14 cellular contexts compared by ENCODE assay signal in genomic region chr10:99920901-99921300, GRCh38.
A peak's percentile ranks its signal among the peaks of the same experiment; 100 is the strongest.
DNase-seq lines count a peak whose midpoint lies in the region; ATAC-seq, FAIRE-seq and TF ChIP-seq lines count a peak whose summit lies in the region.
"Had no signal": no experiment of that assay in that cellular context is flagged by ENCODE, and none has a peak within 500 bp of the region (broad histone marks: within the 10 kb centered on the region; RNA-seq: fewer than 3 reads in every experiment).

No MANE protein-coding gene starts in this region.

- H3K27ac Mint-ChIP-seq in type B pancreatic cell, result peak overlapping the region; percentile 81
- H3K27ac Mint-ChIP-seq: activated naive CD4-positive, alpha-beta T cell treated with anti-CD3 and anti-CD28 coated beads, Interleukin-2, amount 50 U/mL, for 24 hours had no signal

- H3K9ac ChIP-seq in liver (ENCODE audit: low read depth in 1 of 2, low read length in 2 of 2) (no peak overlapping the region), HepG2 (ENCODE audit: insufficient read depth, low read depth, low read length) (no peak overlapping the region), kidney (ENCODE audit: low read length in 2 of 2) (no peak overlapping the region)

- H3K27me3 ChIP-seq in liver (ENCODE audit: control insufficient read depth in 4 of 4, insufficient read depth in 4 of 4, low read length in 3 of 4) (no peaks in the 10 kb centered on the region), HepG2 (ENCODE audit: control insufficient read depth in 1 of 2, insufficient read depth in 2 of 2, low read length in 2 of 2) (no peaks in the 10 kb centered on the region), bronchial epithelial cell (ENCODE audit: control insufficient read depth, insufficient read depth, low read length) (no peaks in the 10 kb centered on the region)
- H3K27me3 ChIP-seq: gastrocnemius medialis, upper lobe of right lung had no signal

- DNase-seq in HepG2 (ENCODE audit: low spot score) (no peak), bronchial epithelial cell (ENCODE audit: low read depth) (peak; percentile 88), kidney (no peak), type B pancreatic cell (ENCODE audit: extremely low spot score, unreplicated experiment) (no peak), NCI-H2029 treated with DMSO at 0.1 percent for 48 hours (lab: John Stamatoyannopoulos, UW) (no peak), DMS 273 (lab: John Stamatoyannopoulos, UW; ENCODE audit: unreplicated experiment) (no peak)
- DNase-seq: gastrocnemius medialis, Right ventricle myocardium superior, upper lobe of right lung had no signal

- no peak overlapping the region for H3K4me2 ChIP-seq in HepG2 (ENCODE audit: low read depth, low read length)
- H3K4me2 ChIP-seq: A549 had no signal

- TF ChIP-seq EP300 in HepG2 (IDR thresholded peaks at IDR 0.05; ENCODE audit: low read depth in 2 of 2, low read length in 2 of 2), result no peak
- no peak for TF ChIP-seq EP300 in HepG2 (CRISPR knock-in tag; IDR thresholded peaks at IDR 0.05; ENCODE audit: borderline replicate concordance)

- intact Hi-C loops in HepG2 (cut with micrococcal nuclease; ENCODE audit: unreplicated experiment) (no loop called here), kidney (cut with DNase I) (no loop called here)

- TF ChIP-seq CTCF in liver (IDR thresholded peaks at IDR 0.05; ENCODE audit: low read depth, low read length, missing input control) (no peak), HepG2 (CRISPR knock-in tag; IDR thresholded peaks at IDR 0.05) (no peak), bronchial epithelial cell (IDR thresholded peaks at IDR 0.05; ENCODE audit: insufficient read depth, low read length, severe bottlenecking) (no peak), kidney (IDR thresholded peaks at IDR 0.05; ENCODE audit: borderline replicate concordance, extremely low read depth, insufficient read depth) (no peak), type B pancreatic cell (conservative IDR thresholded peaks at IDR 0.05) (no peak)

- POLR2A ChIA-PET in HepG2 (lab: Yijun Ruan, JAX), result no interaction called here

- CTCF ChIA-PET in HepG2 (lab: Yijun Ruan, JAX; ENCODE audit: low intra/inter-chr PET ratio, low total read pairs), result no interaction called here

- no peak for ATAC-seq in HepG2
- no peak for ATAC-seq in HG03280 (IDR thresholded peaks at IDR 0.05; ENCODE audit: unreplicated experiment)
- ATAC-seq: A549, gastrocnemius medialis, upper lobe of right lung had no signal

- H3K27me3 Mint-ChIP-seq in type B pancreatic cell, result no peaks in the 10 kb centered on the region
- H3K27me3 Mint-ChIP-seq: activated naive CD4-positive, alpha-beta T cell treated with anti-CD3 and anti-CD28 coated beads, Interleukin-2, amount 50 U/mL, for 24 hours had no signal

- no peak overlapping the region for H3K4me3 Mint-ChIP-seq in type B pancreatic cell
- H3K4me3 Mint-ChIP-seq: activated naive CD4-positive, alpha-beta T cell treated with anti-CD3 and anti-CD28 coated beads, Interleukin-2, amount 50 U/mL, for 24 hours had no signal

- in situ Hi-C loops in HepG2 (cut with HindIII; ENCODE audit: extremely low pct_ligation_motif_present, low pct_unique_long_range_greater_than_20kb), result no loop called here

- H2AFZ ChIP-seq in HepG2 (ENCODE audit: low read length), result no peak overlapping the region

- peaks cover 40% of the 10 kb centered on the region for H3K4me1 Mint-ChIP-seq in type B pancreatic cell (ENCODE audit: unreplicated experiment)
- H3K4me1 Mint-ChIP-seq: activated naive CD4-positive, alpha-beta T cell treated with anti-CD3 and anti-CD28 coated beads, Interleukin-2, amount 50 U/mL, for 24 hours had no signal

- TF ChIP-seq POLR2A in HepG2 (IDR thresholded peaks at IDR 0.05; ENCODE audit: insufficient read depth in 1 of 2, low read depth in 2 of 2, low read length in 2 of 2), result no peak

- no peaks in the 10 kb centered on the region for H4K20me1 ChIP-seq in HepG2 (ENCODE audit: insufficient read depth, low read length)

- TF ChIP-seq RAD21 in liver (IDR thresholded peaks at IDR 0.05), result no peak
- TF ChIP-seq RAD21 in HepG2 (CRISPR knock-in tag; IDR thresholded peaks at IDR 0.05), result no peak

- peaks cover 19% of the 10 kb centered on the region for H3K36me3 Mint-ChIP-seq in type B pancreatic cell

- H3K36me3 ChIP-seq in liver (ENCODE audit: control insufficient read depth in 4 of 4, insufficient read depth in 3 of 4, low read depth in 1 of 4, low read length in 3 of 4), result no peaks in the 10 kb centered on the region
- H3K36me3 ChIP-seq in HepG2 (replicated peaks in 1 of 2; ENCODE audit: control insufficient read depth in 1 of 2, insufficient read depth in 2 of 2, low read length in 2 of 2), result 0 out of 5 replicates have a peak, but pooled peaks cover 3 to 7% of the 10 kb centered on the region in 2 experiments
- H3K36me3 ChIP-seq in bronchial epithelial cell (ENCODE audit: control insufficient read depth, insufficient read depth, low read length), result peaks cover 1% of the 10 kb centered on the region
- peaks cover 0 to 2% of the 10 kb centered on the region in 2 donors for H3K36me3 ChIP-seq in kidney (ENCODE audit: control insufficient read depth in 1 of 2, insufficient read depth in 2 of 2, low read length in 2 of 2)
- H3K36me3 ChIP-seq: gastrocnemius medialis, upper lobe of right lung had no signal

- no peaks in the 10 kb centered on the region for H3K9me3 Mint-ChIP-seq in type B pancreatic cell
- H3K9me3 Mint-ChIP-seq: activated naive CD4-positive, alpha-beta T cell treated with anti-CD3 and anti-CD28 coated beads, Interleukin-2, amount 50 U/mL, for 24 hours; neural crest cell had no signal

- H3K4me3 ChIP-seq in liver (ENCODE audit: low read depth in 1 of 3, low read length in 3 of 3), result no peak overlapping the region
- H3K4me3 ChIP-seq in HepG2 (replicated peaks in 1 of 3; ENCODE audit: insufficient read depth in 1 of 3, low read depth in 2 of 3, low read length in 3 of 3), result no peak overlapping the region
- no peak overlapping the region for H3K4me3 ChIP-seq in bronchial epithelial cell (ENCODE audit: low read depth, low read length)
- H3K4me3 ChIP-seq in kidney (ENCODE audit: low read length in 2 of 2), result no peak overlapping the region
- H3K4me3 ChIP-seq: A549, gastrocnemius medialis, upper lobe of right lung had no signal

- no TSS peak for BruUV-seq in HepG2 (replicated peaks; lab: Mats Ljungman, UMichigan)

- no peak for FAIRE-seq in HepG2 (lab: Jason Lieb, UNC)
- no peak for FAIRE-seq in bronchial epithelial cell (lab: Jason Lieb, UNC)
- no peak for FAIRE-seq in kidney (lab: Jason Lieb, UNC)
- FAIRE-seq: A549 had no signal

- H3K9me3 ChIP-seq in liver (ENCODE audit: control insufficient read depth in 4 of 4, low read length in 3 of 4), result no peaks in the 10 kb centered on the region
- no peaks in the 10 kb centered on the region for H3K9me3 ChIP-seq in HepG2 (ENCODE audit: low read length)
- no peaks in the 10 kb centered on the region for H3K9me3 ChIP-seq in kidney (ENCODE audit: control insufficient read depth in 1 of 2, low read length in 2 of 2)
- H3K9me3 ChIP-seq: A549, gastrocnemius medialis, upper lobe of right lung had no signal

- H3K27ac ChIP-seq in liver (ENCODE audit: low read depth in 1 of 2, low read length in 2 of 2) (peak overlapping the region; percentile 30 to 61), HepG2 (ENCODE audit: extremely low read length, insufficient read depth, low read length) (no peak overlapping the region), kidney (ENCODE audit: low read depth in 2 of 2, low read length in 2 of 2) (peak overlapping the region; percentile 41 to 63)
- H3K27ac ChIP-seq: A549, gastrocnemius medialis, upper lobe of right lung had no signal

- WGBS in liver, result 80% methylated on average over 4 of the region's 4 CpGs
- WGBS in HepG2 (ENCODE audit: low lambda C conversion rate), result 98% methylated on average over 4 of the region's 4 CpGs

- H3K4me1 ChIP-seq in liver (ENCODE audit: control insufficient read depth in 4 of 4, insufficient read depth in 4 of 4, low read length in 3 of 4), result peaks cover 7 to 33% (median 25%) of the 10 kb centered on the region in 4 donors
- H3K4me1 ChIP-seq in HepG2 (ENCODE audit: insufficient read depth, low read length), result peaks cover 30% of the 10 kb centered on the region
- H3K4me1 ChIP-seq in kidney (ENCODE audit: control insufficient read depth in 1 of 2, insufficient read depth in 1 of 2, low read depth in 1 of 2, low read length in 2 of 2), result peaks cover 4 to 5% of the 10 kb centered on the region in 2 donors

- H3K79me2 ChIP-seq in HepG2 (ENCODE audit: insufficient read depth, low read length), result peaks cover 14% of the 10 kb centered on the region

TF ChIP-seq in liver, 16 proteins besides CTCF, POLR2A, EP300 and RAD21:
- peak in 1 of 2 donors; percentile 11 for TF ChIP-seq HNF4A (conservative IDR thresholded peaks at IDR 0.05)
- TF ChIP-seq, protein P1, sequence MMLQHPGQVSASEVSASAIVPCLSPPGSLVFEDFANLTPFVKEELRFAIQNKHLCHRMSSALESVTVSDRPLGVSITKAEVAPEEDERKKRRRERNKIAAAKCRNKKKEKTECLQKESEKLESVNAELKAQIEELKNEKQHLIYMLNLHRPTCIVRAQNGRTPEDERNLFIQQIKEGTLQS (IDR thresholded peaks at IDR 0.05), result no peak
TF ChIP-seq in liver: peak in this region for 1.

TF ChIP-seq in HepG2, 621 proteins besides CTCF, POLR2A, EP300 and RAD21 (continues in another document):
- TF ChIP-seq, protein P2, sequence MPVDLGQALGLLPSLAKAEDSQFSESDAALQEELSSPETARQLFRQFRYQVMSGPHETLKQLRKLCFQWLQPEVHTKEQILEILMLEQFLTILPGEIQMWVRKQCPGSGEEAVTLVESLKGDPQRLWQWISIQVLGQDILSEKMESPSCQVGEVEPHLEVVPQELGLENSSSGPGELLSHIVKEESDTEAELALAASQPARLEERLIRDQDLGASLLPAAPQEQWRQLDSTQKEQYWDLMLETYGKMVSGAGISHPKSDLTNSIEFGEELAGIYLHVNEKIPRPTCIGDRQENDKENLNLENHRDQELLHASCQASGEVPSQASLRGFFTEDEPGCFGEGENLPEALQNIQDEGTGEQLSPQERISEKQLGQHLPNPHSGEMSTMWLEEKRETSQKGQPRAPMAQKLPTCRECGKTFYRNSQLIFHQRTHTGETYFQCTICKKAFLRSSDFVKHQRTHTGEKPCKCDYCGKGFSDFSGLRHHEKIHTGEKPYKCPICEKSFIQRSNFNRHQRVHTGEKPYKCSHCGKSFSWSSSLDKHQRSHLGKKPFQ (CRISPR knock-in tag; IDR thresholded peaks at IDR 0.05; ENCODE audit: insufficient replicate concordance), result no peak
- no peak for TF ChIP-seq ZSCAN12 (CRISPR knock-in tag; IDR thresholded peaks at IDR 0.05)
- no peak for TF ChIP-seq STAT5B (CRISPR knock-in tag; IDR thresholded peaks at IDR 0.05)
- no peak for TF ChIP-seq ZMYM2 (CRISPR knock-in tag; IDR thresholded peaks at IDR 0.05)
- no peak for TF ChIP-seq MEIS1 (CRISPR knock-in tag; IDR thresholded peaks at IDR 0.05; ENCODE audit: borderline replicate concordance)
- no peak for TF ChIP-seq TCF12 (IDR thresholded peaks at IDR 0.05)
- no peak for TF ChIP-seq TCF12 (CRISPR knock-in tag; IDR thresholded peaks at IDR 0.05)
- TF ChIP-seq ZNF629 (CRISPR knock-in tag; conservative IDR thresholded peaks at IDR 0.05), result no peak
- TF ChIP-seq ZNF891 (CRISPR knock-in tag; IDR thresholded peaks at IDR 0.05), result no peak
- no peak for TF ChIP-seq DR1 (CRISPR knock-in tag; IDR thresholded peaks at IDR 0.05)
